ENCODE assay signal across 16 cellular contexts in genomic region chr7:159109092-159110035, GRCh38. TPM values are rescaled to one million over a fixed set of nuclear protein-coding genes. Genes with fewer than 3 reads are reported as not detected.
A peak's percentile ranks its signal among the peaks of the same experiment; 100 is the strongest.
DNase-seq lines count a peak whose midpoint lies in the region; ATAC-seq and TF ChIP-seq lines count a peak whose summit lies in the region.
"Had no signal": no experiment of that assay in that cellular context is flagged by ENCODE, and none has a peak within 500 bp of the region (broad histone marks: within the 10 kb centered on the region; RNA-seq: fewer than 3 reads in every experiment).

No MANE protein-coding gene starts in this region.

- no peak for TF ChIP-seq CTCF in foreskin fibroblast (IDR thresholded peaks at IDR 0.05; ENCODE audit: low read depth, low read length)
- no peak for TF ChIP-seq CTCF in sigmoid colon (IDR thresholded peaks at IDR 0.05)

- intact Hi-C loops in sigmoid colon (cut with DNase I), result no loop called here

- peak; percentile 59 for DNase-seq in NCI-H748 (lab: John Stamatoyannopoulos, UW; ENCODE audit: unreplicated experiment)
- no peak for DNase-seq in NCI-H748 treated with DMSO at 0.1 percent for 48 hours (lab: John Stamatoyannopoulos, UW)
- DNase-seq in NCI-H2171 (lab: John Stamatoyannopoulos, UW), result peak; percentile 26
- peak; percentile 1 to 4 for DNase-seq in foreskin fibroblast
- DNase-seq in sigmoid colon, result peak; percentile 69
- DNase-seq: NCI-H345, occipital lobe, upper lobe of left lung had no signal

- no peak for ATAC-seq in SK-N-SH treated with all-trans-retinoic acid at 6 μM for 48 hours
- ATAC-seq in GM21423 (IDR thresholded peaks at IDR 0.05; ENCODE audit: unreplicated experiment), result no peak
- no peak for ATAC-seq in GM19397 (IDR thresholded peaks at IDR 0.05; ENCODE audit: unreplicated experiment)
- ATAC-seq: esophagus mucosa; stimulated activated memory B cell treated with anti-CD40 and anti-IgM and Interleukin-4, amounts not matched to agents 10 μg/mL and 1 μg/mL and 100 μg/mL, for 72 hours had no signal

- H3K4me1 ChIP-seq in sigmoid colon, result peaks cover 0 to 21% (median 3%) of the 10 kb centered on the region in 4 donors

- no peaks in the 10 kb centered on the region for H3K36me3 ChIP-seq in sigmoid colon
- H3K36me3 ChIP-seq: upper lobe of left lung had no signal

- 34 to 79% methylated on average over 17 of the region's 17 CpGs for WGBS in sigmoid colon, 2 donors

- H3K27me3 ChIP-seq in sigmoid colon, result peaks cover 0 to 8% (median 0%) of the 10 kb centered on the region in 3 donors

- peak overlapping the region in 1 of 4 donors; percentile 25 for H3K27ac ChIP-seq in sigmoid colon
- H3K27ac ChIP-seq: upper lobe of left lung had no signal

- no peaks in the 10 kb centered on the region for H3K9me3 ChIP-seq in sigmoid colon
- H3K9me3 ChIP-seq: upper lobe of left lung had no signal

- TF ChIP-seq POLR2A in sigmoid colon (IDR thresholded peaks at IDR 0.05), result no peak

- H3K4me3 ChIP-seq in foreskin fibroblast (ENCODE audit: low read depth in 1 of 2, low read length in 2 of 2) (no peak overlapping the region), sigmoid colon (no peak overlapping the region)
- H3K4me3 ChIP-seq: upper lobe of left lung had no signal

- TF ChIP-seq EP300 in sigmoid colon (IDR thresholded peaks at IDR 0.05), result no peak

TF ChIP-seq in SK-N-SH treated with all-trans-retinoic acid at 6 μM for 48 hours, 23 proteins besides CTCF, POLR2A, EP300 and RAD21:
- no peak for TF ChIP-seq SNAI2 (CRISPR knock-in tag; IDR thresholded peaks at IDR 0.05)
- no peak for TF ChIP-seq GLIS3 (CRISPR knock-in tag; IDR thresholded peaks at IDR 0.05)
- no peak for TF ChIP-seq ZNF565 (CRISPR knock-in tag; conservative IDR thresholded peaks at IDR 0.05; ENCODE audit: low read depth)
- no peak for TF ChIP-seq ZNF70 (CRISPR knock-in tag; IDR thresholded peaks at IDR 0.05)
- TF ChIP-seq TCF4 (CRISPR knock-in tag; IDR thresholded peaks at IDR 0.05; ENCODE audit: borderline replicate concordance), result no peak

RNA-seq across cellular contexts. Expression of gene VIPR2, which starts 35.3 kb away (rescaled TPM):
- 10 to 100 TPM; 11.7 to 21.4 (median 15.7) TPM for total RNA-seq in sigmoid colon
- polyA plus RNA-seq in sigmoid colon, result 1 to 10 TPM in 2 of 3 donors, under 1 TPM in 1; 0.23 to 3.0 (median 2.4) TPM
- total RNA-seq: dermis microvascular lymphatic vessel endothelial cell, HT1080, OCI-LY7 had no signal
